Comparison of ENCODE assay signal across 9 cellular contexts in genomic region chr6:134372603-134373281, GRCh38. TPM values are rescaled to one million over a fixed set of nuclear protein-coding genes. Genes with fewer than 3 reads are reported as not detected.
DNase-seq lines count a peak whose midpoint lies in the region; ATAC-seq and TF ChIP-seq lines count a peak whose summit lies in the region.
"Had no signal": no experiment of that assay in that cellular context is flagged by ENCODE, and none has a peak within 500 bp of the region (broad histone marks: within the 10 kb centered on the region; RNA-seq: fewer than 3 reads in every experiment).

No MANE protein-coding gene starts in this region.

- WGBS in right lobe of liver (ENCODE audit: insufficient coverage, low coverage, low lambda C conversion rate, missing lambda C conversion rate) = 28% methylated on average over 4 of the region's 4 CpGs

- no peaks in the 10 kb centered on the region for H3K9me3 ChIP-seq in right lobe of liver

- TF ChIP-seq POLR2A in right lobe of liver (IDR thresholded peaks at IDR 0.05) (no peak), erythroblast (IDR thresholded peaks at IDR 0.05; ENCODE audit: low read length) (no peak)

- H3K27me3 ChIP-seq in ACC112 (ENCODE audit: insufficient read depth, low read length) = no peaks in the 10 kb centered on the region
- no peaks in the 10 kb centered on the region for H3K27me3 ChIP-seq in right lobe of liver

- no peaks in the 10 kb centered on the region for H3K79me2 ChIP-seq in ACC112 (ENCODE audit: control insufficient read depth, insufficient read depth, low read length, unreplicated experiment)

- ATAC-seq in HG02884 (IDR thresholded peaks at IDR 0.05; ENCODE audit: unreplicated experiment) = peak; percentile 33
- peak; percentile 77 to 88 (median 82) for ATAC-seq in right lobe of liver

- peaks cover 22% of the 10 kb centered on the region for H3K4me1 ChIP-seq in ACC112 (ENCODE audit: control insufficient read depth, insufficient read depth, low read length, unreplicated experiment)
- H3K4me1 ChIP-seq in right lobe of liver = no peaks in the 10 kb centered on the region

- H3K36me3 ChIP-seq in ACC112 (ENCODE audit: insufficient read depth, low read length) (no peaks in the 10 kb centered on the region), right lobe of liver (no peaks in the 10 kb centered on the region)

- peak overlapping the region; percentile 45 for H2AFZ ChIP-seq in ACC112 (ENCODE audit: low read length, unreplicated experiment)

- H3K4me3 ChIP-seq in ACC112 (ENCODE audit: low read depth, low read length) = peak overlapping the region; percentile 56
- H3K4me3 ChIP-seq in astrocyte of the spinal cord (ENCODE audit: low read depth, low read length) = no peak overlapping the region
- no peak overlapping the region for H3K4me3 ChIP-seq in right lobe of liver

- H3K27ac ChIP-seq in ACC112 (ENCODE audit: low read depth, low read length) (peak overlapping the region; percentile 93), right lobe of liver (peak overlapping the region in 2 of 3 donors; percentile 24 to 32)

- intact Hi-C loops in right lobe of liver (cut with DNase I) = no loop called here

- TF ChIP-seq CTCF in astrocyte of the spinal cord (IDR thresholded peaks at IDR 0.05; ENCODE audit: low read depth, low read length) (no peak), right lobe of liver (IDR thresholded peaks at IDR 0.05) (no peak)

- peak; percentile 64 for DNase-seq in astrocyte of the spinal cord (ENCODE audit: low read depth, low spot score)
- peak in 2 of 3 donors; percentile 50 to 70 for DNase-seq in right lobe of liver
- no peak for DNase-seq in erythroblast (lab: John Stamatoyannopoulos, UW)
- DNase-seq in NCI-H1417 (lab: John Stamatoyannopoulos, UW) = no peak
- DNase-seq in cortex of kidney (lab: John Stamatoyannopoulos, UW) = no peak
- no peak for DNase-seq in NCI-H146 (lab: John Stamatoyannopoulos, UW)
- DNase-seq: glutamatergic neuron had no signal

- in situ Hi-C loops in astrocyte of the spinal cord (cut with HindIII; ENCODE audit: low sequenced_read_pairs) = no loop called here

RNA-seq across cellular contexts. Expression of gene SGK1, which starts 54.8 kb away (rescaled TPM):
- 100 to 1,000 TPM in 1 of 6 experiments, 10 to 100 TPM in 5; 15.9 to 149 (median 43.0) TPM for total RNA-seq in right lobe of liver

Comparison
In these comparisons a context has a peak if more than half of its experiments do, and no peak if none do; other contexts are left out.
1. DNase-seq: peak in astrocyte of the spinal cord (single experiment) and right lobe of liver (2 of 3); none in erythroblast (0 of 2), NCI-H1417 (0 of 3), cortex of kidney (single experiment) and NCI-H146 (single experiment).